ENCODE assay signal across 1 cellular context in genomic region chrX:119693032-119693995, GRCh38.
TF ChIP-seq lines count a peak whose summit lies in the region.

Gene SEPTIN6, minus strand, starts transcription at chrX:119693168. Its CDS starts 63 bp downstream, at chrX:119693105.

TF ChIP-seq in HepG2, 621 proteins besides CTCF, POLR2A, EP300 and RAD21 (continued from another document and continues in another):
- TF ChIP-seq REST (IDR thresholded peaks at IDR 0.05; ENCODE audit: borderline replicate concordance in 1 of 2, low read depth in 1 of 2, low read length in 2 of 2) = no peak
- no peak for TF ChIP-seq MLXIP (CRISPR knock-in tag; IDR thresholded peaks at IDR 0.05; ENCODE audit: borderline replicate concordance)
- no peak for TF ChIP-seq GRHL1 (CRISPR knock-in tag; conservative IDR thresholded peaks at IDR 0.05)
- no peak for TF ChIP-seq ZNF780A (CRISPR knock-in tag; IDR thresholded peaks at IDR 0.05)
- TF ChIP-seq RFX3 (CRISPR knock-in tag; IDR thresholded peaks at IDR 0.05) = no peak
- no peak for TF ChIP-seq ATF3 (CRISPR knock-in tag; IDR thresholded peaks at IDR 0.05)
- TF ChIP-seq CERS6 (CRISPR knock-in tag; IDR thresholded peaks at IDR 0.05) = no peak
- no peak for TF ChIP-seq CREBL2 (CRISPR knock-in tag; IDR thresholded peaks at IDR 0.05; ENCODE audit: borderline replicate concordance)
- TF ChIP-seq ZNF703 (CRISPR knock-in tag; IDR thresholded peaks at IDR 0.05; ENCODE audit: borderline replicate concordance) = no peak
- peak; percentile 59 for TF ChIP-seq POLR2AphosphoS5 (IDR thresholded peaks at IDR 0.05; ENCODE audit: low read depth, low read length)
- no peak for TF ChIP-seq DNMT1 (CRISPR knock-in tag; IDR thresholded peaks at IDR 0.05)
- TF ChIP-seq ZNF142 (CRISPR knock-in tag; IDR thresholded peaks at IDR 0.05) = no peak
- no peak for TF ChIP-seq GATA4 (IDR thresholded peaks at IDR 0.05; ENCODE audit: borderline replicate concordance, low read depth)
- TF ChIP-seq ZNF777 (CRISPR knock-in tag; IDR thresholded peaks at IDR 0.05) = no peak
- TF ChIP-seq GTF2F1 (IDR thresholded peaks at IDR 0.05; ENCODE audit: low read length) = no peak
- TF ChIP-seq HMGA1 (CRISPR knock-in tag; conservative IDR thresholded peaks at IDR 0.05) = no peak
- TF ChIP-seq SNRNP70 (IDR thresholded peaks at IDR 0.05; ENCODE audit: low read depth, low read length) = no peak
- TF ChIP-seq TRIM22 (IDR thresholded peaks at IDR 0.05) = no peak
- no peak for TF ChIP-seq ESRRA (CRISPR knock-in tag; IDR thresholded peaks at IDR 0.05; ENCODE audit: low read depth)
- TF ChIP-seq ZNF407 (CRISPR knock-in tag; IDR thresholded peaks at IDR 0.05; ENCODE audit: not compliant biosample characterization) = no peak
- 0 out of 2 replicates have a peak, but pooled peaks have one; percentile 26 for TF ChIP-seq ZNF333 (CRISPR knock-in tag; IDR thresholded peaks at IDR 0.05; ENCODE audit: borderline replicate concordance)
